1 cellular context compared by ENCODE assay signal in genomic region chr6:169319561-169319960, GRCh38.
TF ChIP-seq lines count a peak whose summit lies in the region.

No MANE protein-coding gene starts in this region.

TF ChIP-seq in IMR-90, 13 proteins besides CTCF, POLR2A, EP300 and RAD21:
- TF ChIP-seq USF2 (IDR thresholded peaks at IDR 0.05; ENCODE audit: low read depth, low read length) = no peak
- no peak for TF ChIP-seq CHD1 (IDR thresholded peaks at IDR 0.05; ENCODE audit: low read depth, low read length)
- TF ChIP-seq BHLHE40 (IDR thresholded peaks at IDR 0.05; ENCODE audit: low read depth, low read length) = no peak
- TF ChIP-seq NFE2L2 (IDR thresholded peaks at IDR 0.05; ENCODE audit: low read depth, low read length) = no peak
- no peak for TF ChIP-seq RFX5 (IDR thresholded peaks at IDR 0.05; ENCODE audit: low read depth, low read length)
- no peak for TF ChIP-seq SMC3 (IDR thresholded peaks at IDR 0.05; ENCODE audit: low read depth, low read length)
- no peak for TF ChIP-seq MXI1 (IDR thresholded peaks at IDR 0.05; ENCODE audit: borderline replicate concordance, low read depth, low read length)
- no peak for TF ChIP-seq CEBPB (IDR thresholded peaks at IDR 0.05; ENCODE audit: low read depth, low read length)
- TF ChIP-seq FOS (IDR thresholded peaks at IDR 0.05; ENCODE audit: low read depth, low read length) = no peak
- TF ChIP-seq RCOR1 (IDR thresholded peaks at IDR 0.05; ENCODE audit: insufficient replicate concordance, low read length) = no peak
